1 cellular context compared by ENCODE assay signal in genomic region chr3:179958759-179959158, GRCh38.
TF ChIP-seq lines count a peak whose summit lies in the region.

No MANE protein-coding gene starts in this region.

TF ChIP-seq in HepG2, 621 proteins besides CTCF, POLR2A, EP300 and RAD21 (continued from another document):
- no peak for TF ChIP-seq ARID4A (CRISPR knock-in tag; IDR thresholded peaks at IDR 0.05; ENCODE audit: borderline replicate concordance)
- no peak for TF ChIP-seq ZNF713 (CRISPR knock-in tag; IDR thresholded peaks at IDR 0.05)
- no peak for TF ChIP-seq IKZF5 (CRISPR knock-in tag; IDR thresholded peaks at IDR 0.05)
- no peak for TF ChIP-seq BHLHE40 (IDR thresholded peaks at IDR 0.05; ENCODE audit: low read length)
